In genomic region chr1:39540504-39541031, GRCh38 we compare ENCODE assay signal across 9 cellular contexts. TPM values are rescaled to one million over a fixed set of nuclear protein-coding genes. Genes with fewer than 3 reads are reported as not detected.
DNase-seq lines count a peak whose midpoint lies in the region; ATAC-seq lines count a peak whose summit lies in the region.
"Had no signal": no experiment of that assay in that cellular context is flagged by ENCODE, and none has a peak within 500 bp of the region (broad histone marks: within the 10 kb centered on the region; RNA-seq: fewer than 3 reads in every experiment).

No MANE protein-coding gene starts in this region.

- H3K27me3 Mint-ChIP-seq in T-helper 17 cell = no peaks in the 10 kb centered on the region

- peak; percentile 37 for ATAC-seq in T-helper 17 cell
- ATAC-seq in HG02610 (IDR thresholded peaks at IDR 0.05; ENCODE audit: unreplicated experiment) = no peak

- H3K9me3 ChIP-seq in T-helper 17 cell (ENCODE audit: control insufficient read depth, low read length, poor library complexity, severe bottlenecking) = no peaks in the 10 kb centered on the region

- intact Hi-C loops in posterior vena cava (cut with DNase I) = no loop called here

- peak; percentile 41 for DNase-seq in EH (ENCODE audit: low read depth)
- DNase-seq in T-helper 17 cell = no peak
- peak; percentile 83 for DNase-seq in globus pallidus (ENCODE audit: low spot score)
- DNase-seq in posterior vena cava (ENCODE audit: low spot score) = peak; percentile 93
- DNase-seq in COR-L47 (lab: John Stamatoyannopoulos, UW) = no peak
- DNase-seq in A172 (ENCODE audit: low spot score) = no peak
- DNase-seq in SW480 (ENCODE audit: low spot score) = no peak
- DNase-seq: NCI-H510A had no signal

- peaks cover 6% of the 10 kb centered on the region for H3K4me1 Mint-ChIP-seq in T-helper 17 cell

- H3K36me3 Mint-ChIP-seq in T-helper 17 cell (ENCODE audit: low read depth) = peaks cover 4% of the 10 kb centered on the region

- H3K27ac Mint-ChIP-seq in T-helper 17 cell = no peak overlapping the region

- H3K4me3 Mint-ChIP-seq in T-helper 17 cell = no peak overlapping the region

RNA-seq across cellular contexts. Expression of gene PABPC4, which starts 36.0 kb away (rescaled TPM):
- 100 to 1,000 TPM; 292 to 332 TPM for total RNA-seq in T-helper 17 cell
- 100 to 1,000 TPM; 156 to 198 TPM for total RNA-seq in posterior vena cava
- 72.8 and 95.1 TPM in 2 replicates for total RNA-seq in A172 (2014; rRNA removed; shearing (Covaris generic))

RNA-seq across cellular contexts. Expression of gene BMP8A, which starts 49.1 kb away (rescaled TPM):
- total RNA-seq in T-helper 17 cell = under 1 TPM in 1 of 2 donors, not detected in 1; 0.23 TPM
- total RNA-seq in posterior vena cava = under 1 TPM; 0.65 to 0.90 TPM
- total RNA-seq in A172 (2014; rRNA removed; shearing (Covaris generic)) = 0.12 and 0.22 TPM in 2 replicates

Comparison
In these comparisons a context has a peak if more than half of its experiments do, and no peak if none do; other contexts are left out.
1. DNase-seq: peak in EH (single experiment), globus pallidus (single experiment) and posterior vena cava (single experiment); none in T-helper 17 cell (0 of 3), COR-L47 (single experiment), A172 (single experiment) and SW480 (single experiment).